ENCODE assay signal across 8 cellular contexts in genomic region chr20:47493175-47493953, GRCh38. TPM values are rescaled to one million over a fixed set of nuclear protein-coding genes. Genes with fewer than 3 reads are reported as not detected.
DNase-seq lines count a peak whose midpoint lies in the region; ATAC-seq and TF ChIP-seq lines count a peak whose summit lies in the region.

No MANE protein-coding gene starts in this region.

- intact Hi-C loops in transverse colon (cut with DNase I; ENCODE audit: low total_unique reads), result no loop called here

- WGBS in transverse colon (ENCODE audit: low coverage in 1 of 2), 2 donors, result 0 to 3% methylated on average over 2 to 3 of the region's 3 CpGs

- no peak for TF ChIP-seq CTCF in 22Rv1 (IDR thresholded peaks at IDR 0.05)
- no peak for TF ChIP-seq CTCF in GM23338 (conservative IDR thresholded peaks at IDR 0.05; ENCODE audit: low read depth in 2 of 2)
- no peak for TF ChIP-seq CTCF in transverse colon (IDR thresholded peaks at IDR 0.05)
- TF ChIP-seq CTCF in GM20000 (IDR thresholded peaks at IDR 0.05; ENCODE audit: extremely low read depth, missing control alignments), result no peak

- H3K9me3 Mint-ChIP-seq in GM23338 (no peaks in the 10 kb centered on the region), naive B cell (no peaks in the 10 kb centered on the region)
- no peaks in the 10 kb centered on the region for H3K9me3 Mint-ChIP-seq in activated CD4-positive, alpha-beta T cell treated with anti-CD3 and anti-CD28 coated beads, Interleukin-2, amount 10 ng/mL, durations not matched to agents 7 days and 5 days

- peak overlapping the region; percentile 59 for H3K27ac ChIP-seq in 22Rv1
- no peak overlapping the region for H3K27ac ChIP-seq in GM23338 (ENCODE audit: low read depth)
- H3K27ac ChIP-seq in transverse colon, result peak overlapping the region; percentile 70 to 81 (median 75)

- POLR2A ChIA-PET in activated CD4-positive, alpha-beta T cell treated with anti-CD3 and anti-CD28 coated beads, Interleukin-2, amount 10 ng/mL, durations not matched to agents 7 days and 5 days (lab: Charles Lee), result interaction anchor here (0.6 to 1.4 kb wide), 3 partner anchors 9 to 117 kb away, joined by 3 to 10 read pairs (median 3); partner anchors contain the start of gene NCOA3

- H3K27ac Mint-ChIP-seq in GM23338, result peak overlapping the region; percentile 0; the same call in 1 of the 2 replicates
- H3K27ac Mint-ChIP-seq in activated CD4-positive, alpha-beta T cell treated with anti-CD3 and anti-CD28 coated beads, Interleukin-2, amount 10 ng/mL, durations not matched to agents 7 days and 5 days, result peak overlapping the region; percentile 76
- peak overlapping the region in 2 of 6 donors; percentile 53 to 76 for H3K27ac Mint-ChIP-seq in naive B cell

- H3K27me3 ChIP-seq in GM23338 (ENCODE audit: insufficient read depth) (no peaks in the 10 kb centered on the region), transverse colon (no peaks in the 10 kb centered on the region)

- H3K27me3 Mint-ChIP-seq in GM23338 (ENCODE audit: insufficient read depth, low read depth, poor library complexity), result peaks cover 3% of the 10 kb centered on the region
- H3K27me3 Mint-ChIP-seq in activated CD4-positive, alpha-beta T cell treated with anti-CD3 and anti-CD28 coated beads, Interleukin-2, amount 10 ng/mL, durations not matched to agents 7 days and 5 days, result no peaks in the 10 kb centered on the region
- H3K27me3 Mint-ChIP-seq in naive B cell, result no peaks in the 10 kb centered on the region

- H3K9me3 ChIP-seq in transverse colon, result no peaks in the 10 kb centered on the region

- no peaks in the 10 kb centered on the region for H3K9me2 ChIP-seq in GM23338 (ENCODE audit: insufficient read depth)

- H3K4me3 Mint-ChIP-seq in GM23338, result no peak overlapping the region
- peak overlapping the region; percentile 25 for H3K4me3 Mint-ChIP-seq in activated CD4-positive, alpha-beta T cell treated with anti-CD3 and anti-CD28 coated beads, Interleukin-2, amount 10 ng/mL, durations not matched to agents 7 days and 5 days
- H3K4me3 Mint-ChIP-seq in naive B cell, result peak overlapping the region in 5 of 8 donors; percentile 8 to 33 (median 17)

- TF ChIP-seq EP300 in transverse colon (IDR thresholded peaks at IDR 0.05; ENCODE audit: low read depth), result no peak

- peaks cover 9% of the 10 kb centered on the region for H3K4me1 ChIP-seq in GM23338 (ENCODE audit: insufficient read depth)
- peaks cover 18 to 25% (median 19%) of the 10 kb centered on the region in 4 donors for H3K4me1 ChIP-seq in transverse colon

- TF ChIP-seq POLR2A in transverse colon (IDR thresholded peaks at IDR 0.05), result no peak

- CTCF ChIA-PET in activated CD4-positive, alpha-beta T cell treated with anti-CD3 and anti-CD28 coated beads, Interleukin-2, amount 10 ng/mL, durations not matched to agents 7 days and 5 days (lab: Charles Lee), result interaction anchor here (0.5 to 3.0 kb wide), 9 partner anchors 9 to 1352 kb away, joined by 3 to 22 read pairs (median 3); partner anchors contain the start of gene NCOA3

- no peaks in the 10 kb centered on the region for H3F3A ChIP-seq in GM23338 (replicated peaks; ENCODE audit: low read depth)

- in situ Hi-C loops in transverse colon (cut with MboI; ENCODE audit: low pct_ligation_motif_present in 1 of 4, low pct_unique_long_range_greater_than_20kb in 1 of 4, low sequenced_read_pairs in 3 of 4), result no loop called here

- no peak overlapping the region for H3K4me3 ChIP-seq in GM23338
- H3K4me3 ChIP-seq in transverse colon, result no peak overlapping the region

- no peaks in the 10 kb centered on the region for H3K79me2 ChIP-seq in GM23338 (replicated peaks; ENCODE audit: insufficient read depth)

- H2AFZ ChIP-seq in GM23338, result peak overlapping the region; percentile 57; the same call in 1 of the 2 replicates

- no peaks in the 10 kb centered on the region for H4K20me1 ChIP-seq in GM23338 (replicated peaks; ENCODE audit: insufficient read depth)

- peak overlapping the region; percentile 7; the same call in 1 of the 2 replicates for H3K4me2 ChIP-seq in GM23338

- H3K4me1 Mint-ChIP-seq in GM23338 (peaks cover 9% of the 10 kb centered on the region), naive B cell (peaks cover 25 to 60% (median 27%) of the 10 kb centered on the region in 3 donors)
- peaks cover 59% of the 10 kb centered on the region for H3K4me1 Mint-ChIP-seq in activated CD4-positive, alpha-beta T cell treated with anti-CD3 and anti-CD28 coated beads, Interleukin-2, amount 10 ng/mL, durations not matched to agents 7 days and 5 days

- H3K36me3 Mint-ChIP-seq in GM23338 (ENCODE audit: low read depth) (no peaks in the 10 kb centered on the region), naive B cell (no peaks in the 10 kb centered on the region)
- peaks cover under 1% of the 10 kb centered on the region for H3K36me3 Mint-ChIP-seq in activated CD4-positive, alpha-beta T cell treated with anti-CD3 and anti-CD28 coated beads, Interleukin-2, amount 10 ng/mL, durations not matched to agents 7 days and 5 days (ENCODE audit: low read depth)

- peak; percentile 79 for ATAC-seq in GM23338
- ATAC-seq in naive B cell (ENCODE audit: low read depth in 2 of 2), result peak in 1 of 2 donors; percentile 19

- H3K36me3 ChIP-seq in GM23338 (ENCODE audit: insufficient read depth), result no peaks in the 10 kb centered on the region
- H3K36me3 ChIP-seq in transverse colon, result no peaks in the 10 kb centered on the region

- DNase-seq in GM23338 (ENCODE audit: low spot score) (no peak), NCI-H446 (lab: John Stamatoyannopoulos, UW) (peak; percentile 34 to 65), epidermal melanocyte (ENCODE audit: insufficient read length, low spot score) (peak; percentile 66), naive B cell (no peak), transverse colon (peak; percentile 93), GM20000 (ENCODE audit: low spot score) (no peak)
- DNase-seq in activated CD4-positive, alpha-beta T cell treated with anti-CD3 and anti-CD28 coated beads, Interleukin-2, amount 10 ng/mL, durations not matched to agents 7 days and 5 days, result peak; percentile 55

TF ChIP-seq in GM23338, 12 proteins besides CTCF, POLR2A, EP300 and RAD21 (continues in another document):
- TF ChIP-seq ZNF462 (CRISPR knock-in tag; IDR thresholded peaks at IDR 0.05) (no peak), ZNF331 (CRISPR knock-in tag; IDR thresholded peaks at IDR 0.05; ENCODE audit: low read depth) (no peak)

RNA-seq across cellular contexts. Expression of gene NCOA3, which starts 8.3 kb away (rescaled TPM):
- 20.6 and 25.8 TPM in 2 replicates for total RNA-seq in GM23338 (2014; rRNA removed; shearing (Covaris generic))
- polyA plus RNA-seq in GM23338 (2016; fragmentation: Nextera tagmentation; extraction: Ambion mirVana) (6.6 and 6.7 TPM in 2 replicates), naive B cell (ENCODE audit: low read depth in 6 of 6) (10 to 100 TPM; 22.7 to 70.9 (median 54.1) TPM)
- total RNA-seq in activated CD4-positive, alpha-beta T cell treated with anti-CD3 and anti-CD28 coated beads, Interleukin-2, amount 10 ng/mL, durations not matched to agents 7 days and 5 days, result 10 to 100 TPM; 59.1 to 70.6 TPM
- 10 to 100 TPM in 3 of 4 donors, 1 to 10 TPM in 1; 9.2 to 39.1 (median 22.3) TPM for total RNA-seq in transverse colon

Comparison
In these comparisons a context has a peak if more than half of its experiments do, and no peak if none do; other contexts are left out.
1. DNase-seq: peak in NCI-H446 (2 of 2), activated CD4-positive, alpha-beta T cell treated with anti-CD3 and anti-CD28 coated beads, Interleukin-2, amount 10 ng/mL, durations not matched to agents 7 days and 5 days (single experiment), epidermal melanocyte (single experiment) and transverse colon (single experiment); none in GM23338 (single experiment), naive B cell (single experiment) and GM20000 (single experiment).